15 cellular contexts compared by ENCODE assay signal in the genomic region with DNA sequence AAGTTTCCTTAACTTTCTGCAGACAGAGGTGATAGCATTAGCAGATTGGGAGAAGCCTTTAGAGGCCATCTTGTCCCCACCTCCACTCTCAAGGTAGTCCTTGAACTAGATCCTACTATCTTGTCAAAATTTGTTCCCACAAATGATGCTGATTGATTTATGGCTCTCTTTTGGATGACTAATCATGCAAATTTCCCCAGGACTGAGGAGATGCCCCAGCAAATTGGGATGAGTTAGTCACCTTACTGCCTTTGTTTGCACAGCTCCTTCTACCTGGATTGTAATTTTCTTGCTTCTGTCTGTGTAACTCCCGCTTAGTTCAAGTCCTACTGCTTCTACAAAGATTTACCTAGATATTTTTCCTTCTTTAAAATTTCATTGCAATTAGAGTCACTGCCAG.
"Had no signal": no experiment of that assay in that cellular context is flagged by ENCODE, and none has a peak within 500 bp of the region (broad histone marks: within the 10 kb centered on the region; RNA-seq: fewer than 3 reads in every experiment).

No MANE protein-coding gene starts in this region.

- ATAC-seq: effector memory CD8-positive, alpha-beta T cell; naive thymus-derived CD4-positive, alpha-beta T cell; sciatic nerve; stimulated activated naive B cell treated with anti-CD40 and anti-IgM and Interleukin-4, amounts not matched to agents 10 μg/mL and 1 μg/mL and 100 μg/mL, for 72 hours; stimulated activated naive CD8-positive, alpha-beta T cell treated with anti-CD3 and anti-CD28 coated beads, Interleukin-15, amount 100 ng/mL, for 72 hours had no signal

- H3K79me2 ChIP-seq: hepatocyte had no signal

- H3K9me3 ChIP-seq: esophagus squamous epithelium, testis, tibial nerve had no signal

- H3K4me3 ChIP-seq: esophagus squamous epithelium, hepatocyte, testis, tibial nerve had no signal

- H3K4me1 ChIP-seq: esophagus squamous epithelium, testis, tibial nerve had no signal

- H3K4me2 ChIP-seq: hepatocyte had no signal

- H3K27ac ChIP-seq: epithelial cell of prostate, esophagus squamous epithelium, hepatocyte, testis, tibial nerve had no signal

- H2AFZ ChIP-seq: hepatocyte had no signal

- DNase-seq: effector memory CD8-positive, alpha-beta T cell; esophagus squamous epithelium; foreskin fibroblast; kidney; naive thymus-derived CD4-positive, alpha-beta T cell; nephron progenitor cell; stimulated activated CD4-positive, alpha-beta T cell treated with anti-CD3 and anti-CD28 coated beads, Interleukin-2, amount 100 ng/mL, for 24 hours; stimulated activated CD4-positive, alpha-beta T cell treated with anti-CD3 and anti-CD28 coated beads, Interleukin-4, amount 100 ng/mL, for 4 hours; stimulated activated naive B cell treated with anti-CD40 and anti-IgM and Interleukin-4, amounts not matched to agents 10 μg/mL and 1 μg/mL and 100 μg/mL, for 72 hours; stimulated activated naive CD8-positive, alpha-beta T cell treated with anti-CD3 and anti-CD28 coated beads, Interleukin-15, amount 100 ng/mL, for 72 hours; testis had no signal

- H3K36me3 ChIP-seq: esophagus squamous epithelium, tibial nerve had no signal

- H3K27me3 ChIP-seq: esophagus squamous epithelium, testis, tibial nerve had no signal
